ENCODE assay signal across 1 cellular context in the genomic region with DNA sequence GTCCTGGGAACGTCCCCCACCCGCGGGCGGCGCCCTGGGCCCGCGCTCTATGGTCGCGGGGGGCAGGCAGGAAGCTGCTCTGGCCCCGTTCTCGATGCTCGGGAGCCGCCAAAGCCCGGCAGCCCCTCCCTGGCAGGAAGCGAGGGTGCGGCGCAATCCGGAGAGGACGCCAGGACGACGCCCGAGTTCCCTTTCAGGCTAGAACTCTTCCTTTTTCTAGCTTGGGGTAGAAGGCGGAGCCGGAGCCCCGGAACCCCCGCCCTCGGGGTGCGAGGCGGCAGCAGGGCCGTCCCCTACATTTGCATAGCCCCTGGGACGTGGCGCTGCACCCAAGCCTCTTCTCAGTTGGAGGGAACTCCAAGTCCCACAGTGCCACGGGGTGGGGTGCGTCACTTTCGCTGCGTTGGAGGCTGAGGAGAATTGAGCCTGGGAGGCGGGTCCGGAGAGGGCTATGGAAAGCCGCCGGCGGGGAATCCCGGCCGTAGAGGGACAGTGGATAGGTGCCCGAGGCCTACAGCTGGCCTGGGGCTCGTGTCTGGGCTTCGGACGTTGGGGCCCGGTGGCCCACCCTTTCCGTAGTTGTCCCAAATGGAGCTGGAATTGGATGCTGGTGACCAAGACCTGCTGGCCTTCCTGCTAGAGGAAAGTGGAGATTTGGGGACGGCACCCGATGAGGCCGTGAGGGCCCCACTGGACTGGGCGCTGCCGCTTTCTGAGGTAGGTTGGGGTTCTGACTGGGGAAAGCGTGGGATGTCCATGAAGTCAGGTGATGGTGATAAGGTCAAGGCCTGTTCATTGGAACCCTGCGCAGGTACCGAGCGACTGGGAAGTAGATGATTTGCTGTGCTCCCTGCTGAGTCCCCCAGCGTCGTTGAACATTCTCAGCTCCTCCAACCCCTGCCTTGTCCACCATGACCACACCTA.
TF ChIP-seq lines count a peak whose summit lies in the region.

A gene with protein sequence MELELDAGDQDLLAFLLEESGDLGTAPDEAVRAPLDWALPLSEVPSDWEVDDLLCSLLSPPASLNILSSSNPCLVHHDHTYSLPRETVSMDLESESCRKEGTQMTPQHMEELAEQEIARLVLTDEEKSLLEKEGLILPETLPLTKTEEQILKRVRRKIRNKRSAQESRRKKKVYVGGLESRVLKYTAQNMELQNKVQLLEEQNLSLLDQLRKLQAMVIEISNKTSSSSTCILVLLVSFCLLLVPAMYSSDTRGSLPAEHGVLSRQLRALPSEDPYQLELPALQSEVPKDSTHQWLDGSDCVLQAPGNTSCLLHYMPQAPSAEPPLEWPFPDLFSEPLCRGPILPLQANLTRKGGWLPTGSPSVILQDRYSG (plus strand): TSS at position 482 of the 924 bp plus-strand sequence. CDS start 107 bp downstream, at position 589.
A gene with protein sequence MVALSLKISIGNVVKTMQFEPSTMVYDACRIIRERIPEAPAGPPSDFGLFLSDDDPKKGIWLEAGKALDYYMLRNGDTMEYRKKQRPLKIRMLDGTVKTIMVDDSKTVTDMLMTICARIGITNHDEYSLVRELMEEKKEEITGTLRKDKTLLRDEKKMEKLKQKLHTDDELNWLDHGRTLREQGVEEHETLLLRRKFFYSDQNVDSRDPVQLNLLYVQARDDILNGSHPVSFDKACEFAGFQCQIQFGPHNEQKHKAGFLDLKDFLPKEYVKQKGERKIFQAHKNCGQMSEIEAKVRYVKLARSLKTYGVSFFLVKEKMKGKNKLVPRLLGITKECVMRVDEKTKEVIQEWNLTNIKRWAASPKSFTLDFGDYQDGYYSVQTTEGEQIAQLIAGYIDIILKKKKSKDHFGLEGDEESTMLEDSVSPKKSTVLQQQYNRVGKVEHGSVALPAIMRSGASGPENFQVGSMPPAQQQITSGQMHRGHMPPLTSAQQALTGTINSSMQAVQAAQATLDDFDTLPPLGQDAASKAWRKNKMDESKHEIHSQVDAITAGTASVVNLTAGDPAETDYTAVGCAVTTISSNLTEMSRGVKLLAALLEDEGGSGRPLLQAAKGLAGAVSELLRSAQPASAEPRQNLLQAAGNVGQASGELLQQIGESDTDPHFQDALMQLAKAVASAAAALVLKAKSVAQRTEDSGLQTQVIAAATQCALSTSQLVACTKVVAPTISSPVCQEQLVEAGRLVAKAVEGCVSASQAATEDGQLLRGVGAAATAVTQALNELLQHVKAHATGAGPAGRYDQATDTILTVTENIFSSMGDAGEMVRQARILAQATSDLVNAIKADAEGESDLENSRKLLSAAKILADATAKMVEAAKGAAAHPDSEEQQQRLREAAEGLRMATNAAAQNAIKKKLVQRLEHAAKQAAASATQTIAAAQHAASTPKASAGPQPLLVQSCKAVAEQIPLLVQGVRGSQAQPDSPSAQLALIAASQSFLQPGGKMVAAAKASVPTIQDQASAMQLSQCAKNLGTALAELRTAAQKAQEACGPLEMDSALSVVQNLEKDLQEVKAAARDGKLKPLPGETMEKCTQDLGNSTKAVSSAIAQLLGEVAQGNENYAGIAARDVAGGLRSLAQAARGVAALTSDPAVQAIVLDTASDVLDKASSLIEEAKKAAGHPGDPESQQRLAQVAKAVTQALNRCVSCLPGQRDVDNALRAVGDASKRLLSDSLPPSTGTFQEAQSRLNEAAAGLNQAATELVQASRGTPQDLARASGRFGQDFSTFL (N-terminal part only) (minus strand): TSS at position 11 of the 924 bp plus-strand sequence. CDS start 6,501 bp downstream, outside the sequence.

TF ChIP-seq in K562, 482 proteins besides CTCF, POLR2A, EP300 and RAD21 (continued from another document and continues in another):
- TF ChIP-seq, protein P1, sequence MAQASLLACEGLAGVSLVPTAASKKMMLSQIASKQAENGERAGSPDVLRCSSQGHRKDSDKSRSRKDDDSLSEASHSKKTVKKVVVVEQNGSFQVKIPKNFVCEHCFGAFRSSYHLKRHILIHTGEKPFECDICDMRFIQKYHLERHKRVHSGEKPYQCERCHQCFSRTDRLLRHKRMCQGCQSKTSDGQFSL (CRISPR knock-in tag; IDR thresholded peaks at IDR 0.05), result 0 out of 2 replicates have a peak, but pooled peaks have one; percentile 49
- TF ChIP-seq, protein P1 (tag; IDR thresholded peaks at IDR 0.05), result peak in 1 of 2 experiments; percentile 57; a peak in 1 of 4 replicates
- no peak for TF ChIP-seq NFE2L1 (tag; IDR thresholded peaks at IDR 0.05; ENCODE audit: borderline replicate concordance, low read depth)
- TF ChIP-seq, protein P2, sequence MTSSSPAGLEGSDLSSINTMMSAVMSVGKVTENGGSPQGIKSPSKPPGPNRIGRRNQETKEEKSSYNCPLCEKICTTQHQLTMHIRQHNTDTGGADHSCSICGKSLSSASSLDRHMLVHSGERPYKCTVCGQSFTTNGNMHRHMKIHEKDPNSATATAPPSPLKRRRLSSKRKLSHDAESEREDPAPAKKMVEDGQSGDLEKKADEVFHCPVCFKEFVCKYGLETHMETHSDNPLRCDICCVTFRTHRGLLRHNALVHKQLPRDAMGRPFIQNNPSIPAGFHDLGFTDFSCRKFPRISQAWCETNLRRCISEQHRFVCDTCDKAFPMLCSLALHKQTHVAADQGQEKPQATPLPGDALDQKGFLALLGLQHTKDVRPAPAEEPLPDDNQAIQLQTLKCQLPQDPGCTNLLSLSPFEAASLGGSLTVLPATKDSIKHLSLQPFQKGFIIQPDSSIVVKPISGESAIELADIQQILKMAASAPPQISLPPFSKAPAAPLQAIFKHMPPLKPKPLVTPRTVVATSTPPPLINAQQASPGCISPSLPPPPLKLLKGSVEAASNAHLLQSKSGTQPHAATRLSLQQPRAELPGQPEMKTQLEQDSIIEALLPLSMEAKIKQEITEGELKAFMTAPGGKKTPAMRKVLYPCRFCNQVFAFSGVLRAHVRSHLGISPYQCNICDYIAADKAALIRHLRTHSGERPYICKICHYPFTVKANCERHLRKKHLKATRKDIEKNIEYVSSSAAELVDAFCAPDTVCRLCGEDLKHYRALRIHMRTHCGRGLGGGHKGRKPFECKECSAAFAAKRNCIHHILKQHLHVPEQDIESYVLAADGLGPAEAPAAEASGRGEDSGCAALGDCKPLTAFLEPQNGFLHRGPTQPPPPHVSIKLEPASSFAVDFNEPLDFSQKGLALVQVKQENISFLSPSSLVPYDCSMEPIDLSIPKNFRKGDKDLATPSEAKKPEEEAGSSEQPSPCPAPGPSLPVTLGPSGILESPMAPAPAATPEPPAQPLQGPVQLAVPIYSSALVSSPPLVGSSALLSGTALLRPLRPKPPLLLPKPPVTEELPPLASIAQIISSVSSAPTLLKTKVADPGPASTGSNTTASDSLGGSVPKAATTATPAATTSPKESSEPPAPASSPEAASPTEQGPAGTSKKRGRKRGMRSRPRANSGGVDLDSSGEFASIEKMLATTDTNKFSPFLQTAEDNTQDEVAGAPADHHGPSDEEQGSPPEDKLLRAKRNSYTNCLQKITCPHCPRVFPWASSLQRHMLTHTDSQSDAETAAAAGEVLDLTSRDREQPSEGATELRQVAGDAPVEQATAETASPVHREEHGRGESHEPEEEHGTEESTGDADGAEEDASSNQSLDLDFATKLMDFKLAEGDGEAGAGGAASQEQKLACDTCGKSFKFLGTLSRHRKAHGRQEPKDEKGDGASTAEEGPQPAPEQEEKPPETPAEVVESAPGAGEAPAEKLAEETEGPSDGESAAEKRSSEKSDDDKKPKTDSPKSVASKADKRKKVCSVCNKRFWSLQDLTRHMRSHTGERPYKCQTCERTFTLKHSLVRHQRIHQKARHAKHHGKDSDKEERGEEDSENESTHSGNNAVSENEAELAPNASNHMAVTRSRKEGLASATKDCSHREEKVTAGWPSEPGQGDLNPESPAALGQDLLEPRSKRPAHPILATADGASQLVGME (CRISPR knock-in tag; IDR thresholded peaks at IDR 0.05), result no peak
- TF ChIP-seq SOX6 (IDR thresholded peaks at IDR 0.05), result peak; percentile 70
- TF ChIP-seq PRMT5 (CRISPR knock-in tag; IDR thresholded peaks at IDR 0.05), result no peak
- no peak for TF ChIP-seq ZNF830 (CRISPR knock-in tag; IDR thresholded peaks at IDR 0.05)
- TF ChIP-seq TGIF2 (CRISPR knock-in tag; IDR thresholded peaks at IDR 0.05), result no peak
- TF ChIP-seq FOXJ2 (tag; IDR thresholded peaks at IDR 0.05), result no peak
- TF ChIP-seq PHF8 (IDR thresholded peaks at IDR 0.05; ENCODE audit: borderline replicate concordance, low read length), result peak; percentile 55; the same call in 1 of the 2 replicates
- no peak for TF ChIP-seq NCOA6 (IDR thresholded peaks at IDR 0.05)
- TF ChIP-seq HCFC1 (IDR thresholded peaks at IDR 0.05; ENCODE audit: low read depth, low read length), result peak; percentile 81
- no peak for TF ChIP-seq NR2F6 (CRISPR knock-in tag; IDR thresholded peaks at IDR 0.05)
- peak; percentile 76 for TF ChIP-seq EP400 (IDR thresholded peaks at IDR 0.05)
- no peak for TF ChIP-seq PRPF4 (IDR thresholded peaks at IDR 0.05; ENCODE audit: insufficient read depth, low read depth, low read length, poor library complexity, severe bottlenecking)
- TF ChIP-seq, protein P3, sequence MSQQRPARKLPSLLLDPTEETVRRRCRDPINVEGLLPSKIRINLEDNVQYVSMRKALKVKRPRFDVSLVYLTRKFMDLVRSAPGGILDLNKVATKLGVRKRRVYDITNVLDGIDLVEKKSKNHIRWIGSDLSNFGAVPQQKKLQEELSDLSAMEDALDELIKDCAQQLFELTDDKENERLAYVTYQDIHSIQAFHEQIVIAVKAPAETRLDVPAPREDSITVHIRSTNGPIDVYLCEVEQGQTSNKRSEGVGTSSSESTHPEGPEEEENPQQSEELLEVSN (IDR thresholded peaks at IDR 0.05; ENCODE audit: borderline replicate concordance in 1 of 2, extremely low read depth in 1 of 2, insufficient read depth in 1 of 2, insufficient read length in 1 of 2, low read depth in 1 of 2, low read length in 1 of 2, poor library complexity in 1 of 2, severe bottlenecking in 1 of 2), result peak in 1 of 2 experiments; percentile 2
- TF ChIP-seq, protein P4, sequence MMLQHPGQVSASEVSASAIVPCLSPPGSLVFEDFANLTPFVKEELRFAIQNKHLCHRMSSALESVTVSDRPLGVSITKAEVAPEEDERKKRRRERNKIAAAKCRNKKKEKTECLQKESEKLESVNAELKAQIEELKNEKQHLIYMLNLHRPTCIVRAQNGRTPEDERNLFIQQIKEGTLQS (IDR thresholded peaks at IDR 0.05), result peak; percentile 35; the same call in 1 of the 2 replicates
- TF ChIP-seq, protein P4 (CRISPR knock-in tag; conservative IDR thresholded peaks at IDR 0.05), result no peak
- TF ChIP-seq, protein P5, sequence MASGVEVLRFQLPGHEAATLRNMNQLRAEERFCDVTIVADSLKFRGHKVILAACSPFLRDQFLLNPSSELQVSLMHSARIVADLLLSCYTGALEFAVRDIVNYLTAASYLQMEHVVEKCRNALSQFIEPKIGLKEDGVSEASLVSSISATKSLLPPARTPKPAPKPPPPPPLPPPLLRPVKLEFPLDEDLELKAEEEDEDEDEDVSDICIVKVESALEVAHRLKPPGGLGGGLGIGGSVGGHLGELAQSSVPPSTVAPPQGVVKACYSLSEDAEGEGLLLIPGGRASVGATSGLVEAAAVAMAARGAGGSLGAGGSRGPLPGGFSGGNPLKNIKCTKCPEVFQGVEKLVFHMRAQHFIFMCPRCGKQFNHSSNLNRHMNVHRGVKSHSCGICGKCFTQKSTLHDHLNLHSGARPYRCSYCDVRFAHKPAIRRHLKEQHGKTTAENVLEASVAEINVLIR (CRISPR knock-in tag; IDR thresholded peaks at IDR 0.05), result peak; percentile 73
- TF ChIP-seq GABPB1 (CRISPR knock-in tag; IDR thresholded peaks at IDR 0.05), result peak; percentile 98
- peak; percentile 84 for TF ChIP-seq HNRNPLL (IDR thresholded peaks at IDR 0.05; ENCODE audit: low read depth, low read length, poor library complexity, severe bottlenecking)
- peak; percentile 42 for TF ChIP-seq CHD1 (IDR thresholded peaks at IDR 0.05; ENCODE audit: low read length)
- TF ChIP-seq KDM5B (IDR thresholded peaks at IDR 0.05; ENCODE audit: insufficient replicate concordance, low read depth, low read length), result peak; percentile 38
- TF ChIP-seq, protein P6, sequence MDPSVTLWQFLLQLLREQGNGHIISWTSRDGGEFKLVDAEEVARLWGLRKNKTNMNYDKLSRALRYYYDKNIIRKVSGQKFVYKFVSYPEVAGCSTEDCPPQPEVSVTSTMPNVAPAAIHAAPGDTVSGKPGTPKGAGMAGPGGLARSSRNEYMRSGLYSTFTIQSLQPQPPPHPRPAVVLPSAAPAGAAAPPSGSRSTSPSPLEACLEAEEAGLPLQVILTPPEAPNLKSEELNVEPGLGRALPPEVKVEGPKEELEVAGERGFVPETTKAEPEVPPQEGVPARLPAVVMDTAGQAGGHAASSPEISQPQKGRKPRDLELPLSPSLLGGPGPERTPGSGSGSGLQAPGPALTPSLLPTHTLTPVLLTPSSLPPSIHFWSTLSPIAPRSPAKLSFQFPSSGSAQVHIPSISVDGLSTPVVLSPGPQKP (CRISPR knock-in tag; IDR thresholded peaks at IDR 0.05), result no peak
- no peak for TF ChIP-seq NFIX (CRISPR knock-in tag; IDR thresholded peaks at IDR 0.05; ENCODE audit: low read depth)
- no peak for TF ChIP-seq NFIC (IDR thresholded peaks at IDR 0.05)
- TF ChIP-seq MYNN (IDR thresholded peaks at IDR 0.05), result no peak
- no peak for TF ChIP-seq MYNN (CRISPR knock-in tag; IDR thresholded peaks at IDR 0.05)
- TF ChIP-seq GABPB2 (CRISPR knock-in tag; conservative IDR thresholded peaks at IDR 0.05), result no peak
- peak; percentile 57 for TF ChIP-seq MYC (IDR thresholded peaks at IDR 0.05; ENCODE audit: low read depth, low read length)
- no peak for TF ChIP-seq MYC (CRISPR knock-in tag; IDR thresholded peaks at IDR 0.05; ENCODE audit: borderline replicate concordance, low read depth)
- no peak for TF ChIP-seq CBX8 (IDR thresholded peaks at IDR 0.05; ENCODE audit: borderline replicate concordance, extremely low read depth, low read depth, low read length, poor library complexity, severe bottlenecking)
- TF ChIP-seq, protein P7, sequence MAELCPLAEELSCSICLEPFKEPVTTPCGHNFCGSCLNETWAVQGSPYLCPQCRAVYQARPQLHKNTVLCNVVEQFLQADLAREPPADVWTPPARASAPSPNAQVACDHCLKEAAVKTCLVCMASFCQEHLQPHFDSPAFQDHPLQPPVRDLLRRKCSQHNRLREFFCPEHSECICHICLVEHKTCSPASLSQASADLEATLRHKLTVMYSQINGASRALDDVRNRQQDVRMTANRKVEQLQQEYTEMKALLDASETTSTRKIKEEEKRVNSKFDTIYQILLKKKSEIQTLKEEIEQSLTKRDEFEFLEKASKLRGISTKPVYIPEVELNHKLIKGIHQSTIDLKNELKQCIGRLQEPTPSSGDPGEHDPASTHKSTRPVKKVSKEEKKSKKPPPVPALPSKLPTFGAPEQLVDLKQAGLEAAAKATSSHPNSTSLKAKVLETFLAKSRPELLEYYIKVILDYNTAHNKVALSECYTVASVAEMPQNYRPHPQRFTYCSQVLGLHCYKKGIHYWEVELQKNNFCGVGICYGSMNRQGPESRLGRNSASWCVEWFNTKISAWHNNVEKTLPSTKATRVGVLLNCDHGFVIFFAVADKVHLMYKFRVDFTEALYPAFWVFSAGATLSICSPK (IDR thresholded peaks at IDR 0.05; ENCODE audit: borderline replicate concordance), result no peak
